ENCODE assay signal across 17 cellular contexts in the genomic region with DNA sequence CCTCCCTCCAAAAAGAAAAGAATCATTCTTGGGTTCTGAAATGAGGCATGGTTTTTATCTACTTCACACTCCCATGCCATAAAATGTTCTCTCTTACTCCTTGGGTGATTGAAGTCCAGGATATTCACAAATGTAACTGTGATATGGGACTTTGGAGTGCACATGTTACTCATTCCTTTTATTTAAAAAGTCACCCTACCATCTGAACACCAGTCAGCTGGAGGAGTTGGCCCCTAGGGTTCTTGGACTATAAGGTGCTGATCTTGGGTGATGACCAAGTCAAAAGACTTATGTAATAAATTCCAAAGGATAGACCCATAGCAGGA.
DNase-seq lines count a peak whose midpoint lies in the region; ATAC-seq, FAIRE-seq and TF ChIP-seq lines count a peak whose summit lies in the region.
"Had no signal": no experiment of that assay in that cellular context is flagged by ENCODE, and none has a peak within 500 bp of the region (broad histone marks: within the 10 kb centered on the region; RNA-seq: fewer than 3 reads in every experiment).

No MANE protein-coding gene starts in this region.

- peaks cover 59% of the 10 kb centered on the region for H3K36me3 ChIP-seq in CD8-positive, alpha-beta memory T cell (ENCODE audit: insufficient read depth, low read length)
- H3K36me3 ChIP-seq in keratinocyte (ENCODE audit: control insufficient read depth in 2 of 2, extremely low read depth in 1 of 2, insufficient read depth in 2 of 2, low read length in 2 of 2) (peaks cover 17 to 75% of the 10 kb centered on the region in 2 experiments), skeletal muscle tissue (ENCODE audit: control insufficient read depth in 3 of 3, insufficient read depth in 3 of 3, low read length in 3 of 3) (peaks cover 3 to 23% (median 11%) of the 10 kb centered on the region in 3 donors), WERI-Rb-1 (no peaks in the 10 kb centered on the region)

- peaks cover 5% of the 10 kb centered on the region for H3K9me1 ChIP-seq in keratinocyte (ENCODE audit: control insufficient read depth, extremely low read depth, insufficient read depth, low read length)

- no peak for TF ChIP-seq CTCF in RWPE1 (conservative IDR thresholded peaks at IDR 0.05; ENCODE audit: low read depth)
- TF ChIP-seq CTCF in keratinocyte (optimal IDR thresholded peaks at IDR 0.05 in 1 of 3, IDR thresholded peaks at IDR 0.05 in 1 of 3, conservative IDR thresholded peaks at IDR 0.05 in 1 of 3; ENCODE audit: extremely low read depth in 1 of 3, insufficient read depth in 2 of 3, low read length in 3 of 3) = no peak
- TF ChIP-seq CTCF in WERI-Rb-1 (IDR thresholded peaks at IDR 0.05; ENCODE audit: low read depth, low read length) = no peak

- no peak overlapping the region for H2AFZ ChIP-seq in keratinocyte (ENCODE audit: control insufficient read depth, low read length)

- H4K20me1 ChIP-seq in keratinocyte (ENCODE audit: control insufficient read depth, extremely low read depth, insufficient read depth, low read length) = no peaks in the 10 kb centered on the region

- H3K4me3 Mint-ChIP-seq in CD8-positive, alpha-beta memory T cell = no peak overlapping the region
- H3K4me3 Mint-ChIP-seq: activated B cell treated with CpG ODN at 0.5 μM for 24 hours had no signal

- CTCF ChIA-PET in CD8-positive, alpha-beta memory T cell (lab: Charles Lee) = no interaction called here
- CTCF ChIA-PET in RWPE1 (lab: Yijun Ruan, JAX) = interaction anchor here (0.5 to 0.7 kb wide), 2 partner anchors 48 to 86 kb away, joined by 3 to 4 read pairs; no protein-coding TSS in a partner anchor

- no peak for FAIRE-seq in keratinocyte (lab: Jason Lieb, UNC)
- FAIRE-seq: endothelial cell of umbilical vein had no signal

- H3K27ac ChIP-seq in CD8-positive, alpha-beta memory T cell (ENCODE audit: low read depth, low read length) = no peak overlapping the region
- H3K27ac ChIP-seq in RWPE1 (peak overlapping the region; percentile 90), keratinocyte (ENCODE audit: control insufficient read depth, insufficient read depth, low read length) (peak overlapping the region; percentile 90), skeletal muscle tissue (ENCODE audit: low read depth, low read length) (peak overlapping the region; percentile 88), WERI-Rb-1 (no peak overlapping the region)
- H3K27ac ChIP-seq: BLaER1 had no signal

- H3K4me1 Mint-ChIP-seq in CD8-positive, alpha-beta memory T cell = peaks cover 6 to 12% (median 12%) of the 10 kb centered on the region in 3 donors

- POLR2A ChIA-PET in CD8-positive, alpha-beta memory T cell (lab: Charles Lee) = no interaction called here
- POLR2A ChIA-PET in RWPE1 (lab: Yijun Ruan, JAX; ENCODE audit: low non-redundant PET) = no interaction called here

- H3K79me2 ChIP-seq in keratinocyte (ENCODE audit: control insufficient read depth, insufficient read depth, low read length) = peaks cover 19% of the 10 kb centered on the region

- no peak for DNase-seq in CD8-positive, alpha-beta memory T cell
- no peak for DNase-seq in RWPE1 (ENCODE audit: low spot score)
- DNase-seq in keratinocyte (ENCODE audit: low read depth, low spot score) = no peak
- DNase-seq in WERI-Rb-1 = no peak
- DNase-seq in HK-2 (ENCODE audit: unreplicated experiment) = no peak
- DNase-seq: activated B cell treated with CpG ODN at 0.5 μM for 24 hours; activated CD8-positive, alpha-beta memory T cell treated with anti-CD3 and anti-CD28 coated beads, Interleukin-2, amount 50 U/mL, for 48 hours; DND-41; MM.1S; NCI-H2081 treated with DMSO at 0.1 percent for 48 hours; RPMI8226; stimulated activated CD4-positive, alpha-beta T cell treated with anti-CD3 and anti-CD28 coated beads, Interleukin-1b, Interleukin-23, amount 100 ng/mL, for 48 hours had no signal

- no peaks in the 10 kb centered on the region for H3K27me3 Mint-ChIP-seq in CD8-positive, alpha-beta memory T cell
- H3K27me3 Mint-ChIP-seq: activated B cell treated with CpG ODN at 0.5 μM for 24 hours had no signal

- no peak overlapping the region for H3K4me3 ChIP-seq in CD8-positive, alpha-beta memory T cell (ENCODE audit: low read length)
- H3K4me3 ChIP-seq in keratinocyte (ENCODE audit: control insufficient read depth in 2 of 3, extremely low read depth in 1 of 3, insufficient read depth in 2 of 3, low read depth in 1 of 3, low read length in 3 of 3) (no peak overlapping the region), skeletal muscle tissue (ENCODE audit: low read length in 3 of 3) (no peak overlapping the region), WERI-Rb-1 (ENCODE audit: low read depth, low read length) (no peak overlapping the region)
- H3K4me3 ChIP-seq: BLaER1, tibial nerve had no signal

- no peaks in the 10 kb centered on the region for H3K27me3 ChIP-seq in CD8-positive, alpha-beta memory T cell (ENCODE audit: insufficient read depth, low read length, poor library complexity, severe bottlenecking)
- no peaks in the 10 kb centered on the region for H3K27me3 ChIP-seq in keratinocyte (ENCODE audit: control insufficient read depth, extremely low read depth, insufficient read depth, low read length)
- H3K27me3 ChIP-seq in skeletal muscle tissue (ENCODE audit: control insufficient read depth in 3 of 3, insufficient read depth in 3 of 3, low read length in 3 of 3) = no peaks in the 10 kb centered on the region
- peaks cover 100% of the 10 kb centered on the region for H3K27me3 ChIP-seq in WERI-Rb-1 (ENCODE audit: insufficient read depth, low read depth, severe bottlenecking)
- H3K27me3 ChIP-seq: BLaER1, tibial nerve had no signal

- dilution Hi-C loops in keratinocyte (cut with MboI; ENCODE audit: extremely low pct_ligation_motif_present, low sequenced_read_pairs) = no loop called here

- H3K9ac ChIP-seq in keratinocyte (ENCODE audit: control insufficient read depth, extremely low read depth, insufficient read depth, low read length) = peak overlapping the region; percentile 13
- H3K9ac ChIP-seq in skeletal muscle tissue (ENCODE audit: low read depth in 1 of 3, low read length in 3 of 3) = peak overlapping the region in 1 of 3 donors; percentile 46
- H3K9ac ChIP-seq: BLaER1 had no signal

- no peak overlapping the region for H3K4me2 ChIP-seq in keratinocyte (ENCODE audit: control insufficient read depth, extremely low read depth, insufficient read depth, low read depth, low read length)
- H3K4me2 ChIP-seq: BLaER1 had no signal

- no peaks in the 10 kb centered on the region for H3K4me1 ChIP-seq in CD8-positive, alpha-beta memory T cell (ENCODE audit: insufficient read depth, low read length)
- H3K4me1 ChIP-seq in keratinocyte (ENCODE audit: control insufficient read depth, extremely low read depth, insufficient read depth, low read length) (peaks cover 61% of the 10 kb centered on the region), skeletal muscle tissue (ENCODE audit: control insufficient read depth in 3 of 3, insufficient read depth in 3 of 3, low read length in 3 of 3) (peaks cover 26 to 49% (median 44%) of the 10 kb centered on the region in 3 donors)
- H3K4me1 ChIP-seq: BLaER1 had no signal

- ATAC-seq in HG02623 (IDR thresholded peaks at IDR 0.05; ENCODE audit: unreplicated experiment) = no peak

- peaks cover 0 to 80% (median 19%) of the 10 kb centered on the region in 3 donors for H3K36me3 Mint-ChIP-seq in CD8-positive, alpha-beta memory T cell

- no peaks in the 10 kb centered on the region for H3K9me3 ChIP-seq in CD8-positive, alpha-beta memory T cell (ENCODE audit: low read length)
- H3K9me3 ChIP-seq in keratinocyte (ENCODE audit: control insufficient read depth, low read depth, low read length) (no peaks in the 10 kb centered on the region), skeletal muscle tissue (ENCODE audit: control insufficient read depth in 3 of 3, low read length in 3 of 3) (no peaks in the 10 kb centered on the region), WERI-Rb-1 (ENCODE audit: severe bottlenecking) (peaks cover 8% of the 10 kb centered on the region)
- H3K9me3 ChIP-seq: BLaER1, tibial nerve had no signal

- H3K27ac Mint-ChIP-seq in CD8-positive, alpha-beta memory T cell = peak overlapping the region in 6 of 8 donors; percentile 20 to 72 (median 37)
- H3K27ac Mint-ChIP-seq: activated B cell treated with CpG ODN at 0.5 μM for 24 hours had no signal

- no peaks in the 10 kb centered on the region for H3K9me3 Mint-ChIP-seq in CD8-positive, alpha-beta memory T cell
- H3K9me3 Mint-ChIP-seq: activated B cell treated with CpG ODN at 0.5 μM for 24 hours had no signal

Comparison
In these comparisons a context has a peak if more than half of its experiments do, and no peak if none do; other contexts are left out.
1. H3K27ac ChIP-seq: peak in RWPE1 (single experiment), keratinocyte (single experiment) and skeletal muscle tissue (single experiment); none in CD8-positive, alpha-beta memory T cell (single experiment) and WERI-Rb-1 (single experiment).